21 cellular contexts compared by ENCODE assay signal in genomic region chr2:173095356-173095755, GRCh38. TPM values are rescaled to one million over a fixed set of nuclear protein-coding genes. Genes with fewer than 3 reads are reported as not detected.
DNase-seq lines count a peak whose midpoint lies in the region; ATAC-seq, FAIRE-seq and TF ChIP-seq lines count a peak whose summit lies in the region.
"Had no signal": no experiment of that assay in that cellular context is flagged by ENCODE, and none has a peak within 500 bp of the region (broad histone marks: within the 10 kb centered on the region; RNA-seq: fewer than 3 reads in every experiment).

No MANE protein-coding gene starts in this region.

- no peak overlapping the region for H3K9ac ChIP-seq in skeletal muscle tissue (ENCODE audit: low read depth in 1 of 3, low read length in 3 of 3)

- TF ChIP-seq EP300 in gastroesophageal sphincter (IDR thresholded peaks at IDR 0.05): no peak

- peak overlapping the region; percentile 41; the same call in 1 of the 2 replicates for H3K27ac Mint-ChIP-seq in HFFc6
- H3K27ac Mint-ChIP-seq: CD4-positive, alpha-beta T cell; H9; IgD-negative memory B cell had no signal

- H3K4me1 ChIP-seq in Panc1 (ENCODE audit: control insufficient read depth, insufficient read depth, low read length): peaks cover 54% of the 10 kb centered on the region
- peaks cover 8 to 88% (median 27%) of the 10 kb centered on the region in 3 donors for H3K4me1 ChIP-seq in gastroesophageal sphincter
- H3K4me1 ChIP-seq in skeletal muscle tissue (ENCODE audit: control insufficient read depth in 3 of 3, insufficient read depth in 3 of 3, low read length in 3 of 3): peaks cover 14 to 26% (median 21%) of the 10 kb centered on the region in 3 donors
- H3K4me1 ChIP-seq in pancreas: peaks cover 0 to 8% (median 7%) of the 10 kb centered on the region in 3 donors

- in situ Hi-C loops in Panc1 (cut with HindIII; ENCODE audit: low pct_unique_long_range_greater_than_20kb, low sequenced_read_pairs): no loop called here

- FAIRE-seq in pancreas (lab: Jason Lieb, UNC): no peak
- FAIRE-seq: A204.1, D721Med, G401.6, GM12891, H1 had no signal

- peaks cover 32% of the 10 kb centered on the region for H3K36me3 Mint-ChIP-seq in HFFc6 (ENCODE audit: low read depth)

- H3K4me1 Mint-ChIP-seq in HFFc6 (ENCODE audit: low read depth): peaks cover 46% of the 10 kb centered on the region
- H3K4me1 Mint-ChIP-seq: IgD-negative memory B cell had no signal

- H3K27ac ChIP-seq in Panc1 (ENCODE audit: low read length) (peak overlapping the region; percentile 99), gastroesophageal sphincter (peak overlapping the region; percentile 26 to 63 (median 38)), skeletal muscle tissue (ENCODE audit: low read depth, low read length) (peak overlapping the region; percentile 46), pancreas (no peak overlapping the region)
- H3K27ac ChIP-seq: C4-2B, HL-60 had no signal

- no peaks in the 10 kb centered on the region for H3K9me3 ChIP-seq in Panc1 (ENCODE audit: control insufficient read depth, insufficient read depth, low read depth, low read length)
- no peaks in the 10 kb centered on the region for H3K9me3 ChIP-seq in gastroesophageal sphincter
- H3K9me3 ChIP-seq in skeletal muscle tissue (ENCODE audit: control insufficient read depth in 3 of 3, low read length in 3 of 3): no peaks in the 10 kb centered on the region
- H3K9me3 ChIP-seq in pancreas: no peaks in the 10 kb centered on the region
- H3K9me3 ChIP-seq: Caco-2 had no signal

- intact Hi-C loops in Panc1 (cut with micrococcal nuclease; ENCODE audit: unreplicated experiment) (no loop called here), pancreas (cut with DNase I) (no loop called here)

- TF ChIP-seq CTCF in HFFc6 (IDR thresholded peaks at IDR 0.05) (no peak), Panc1 (IDR thresholded peaks at IDR 0.05) (no peak), gastroesophageal sphincter (IDR thresholded peaks at IDR 0.05) (no peak), pancreas (IDR thresholded peaks at IDR 0.05) (no peak)

- no TSS peak for BruUV-seq in Panc1 (replicated peaks; lab: Mats Ljungman, UMichigan)

- 27 to 50% methylated on average over 1 of the region's 1 CpG for WGBS in gastroesophageal sphincter (ENCODE audit: low coverage in 1 of 2), 2 donors
- WGBS in pancreas, 2 donors: 94 to 97% methylated on average over 1 of the region's 1 CpG

- H3K4me3 ChIP-seq in Panc1 (ENCODE audit: low read depth in 2 of 2, low read length in 2 of 2) (no peak overlapping the region), gastroesophageal sphincter (no peak overlapping the region), skeletal muscle tissue (ENCODE audit: low read length in 3 of 3) (peak overlapping the region in 1 of 3 donors; percentile 21), pancreas (no peak overlapping the region)

- ATAC-seq in Panc1: no peak
- no peak for ATAC-seq in gastroesophageal sphincter
- ATAC-seq in pancreas: no peak

- no peaks in the 10 kb centered on the region for H3K27me3 Mint-ChIP-seq in HFFc6 (ENCODE audit: insufficient read depth)
- H3K27me3 Mint-ChIP-seq: CD4-positive, alpha-beta T cell; IgD-negative memory B cell had no signal

- H3K9me3 Mint-ChIP-seq in HFFc6: no peaks in the 10 kb centered on the region
- H3K9me3 Mint-ChIP-seq: CD4-positive, alpha-beta T cell; H9; IgD-negative memory B cell had no signal

- H3K4me3 Mint-ChIP-seq in HFFc6: no peak overlapping the region
- H3K4me3 Mint-ChIP-seq: CD4-positive, alpha-beta T cell; H9; IgD-negative memory B cell had no signal

- H3K36me3 ChIP-seq in Panc1 (ENCODE audit: control insufficient read depth, insufficient read depth, low read length) (peaks cover 25% of the 10 kb centered on the region; the same call in 1 of the 2 replicates), gastroesophageal sphincter (peaks cover 0 to 20% of the 10 kb centered on the region in 2 donors), skeletal muscle tissue (ENCODE audit: control insufficient read depth in 3 of 3, insufficient read depth in 3 of 3, low read length in 3 of 3) (peaks cover 0 to 12% (median 10%) of the 10 kb centered on the region in 3 donors), pancreas (no peaks in the 10 kb centered on the region)

- no peaks in the 10 kb centered on the region for H3K27me3 ChIP-seq in Panc1 (ENCODE audit: control insufficient read depth, insufficient read depth, low read length)
- no peaks in the 10 kb centered on the region for H3K27me3 ChIP-seq in gastroesophageal sphincter
- no peaks in the 10 kb centered on the region for H3K27me3 ChIP-seq in skeletal muscle tissue (ENCODE audit: control insufficient read depth in 3 of 3, insufficient read depth in 3 of 3, low read length in 3 of 3)
- H3K27me3 ChIP-seq in pancreas: no peaks in the 10 kb centered on the region

- CTCF ChIA-PET in Panc1 (lab: Charles Lee): interaction anchor here (0.7 kb wide), 1 partner anchor 68 kb away, joined by 3 read pairs; no protein-coding TSS in a partner anchor

- no peak for TF ChIP-seq POLR2A in gastroesophageal sphincter (IDR thresholded peaks at IDR 0.05)

- POLR2A ChIA-PET in Panc1 (lab: Charles Lee): no interaction called here

- DNase-seq in HFFc6 (no peak), Panc1 (ENCODE audit: low read depth, low spot score) (no peak), NCI-H146 (lab: John Stamatoyannopoulos, UW) (no peak), NCI-H82 treated with DMSO at 0.1 percent for 48 hours (lab: John Stamatoyannopoulos, UW; ENCODE audit: unreplicated experiment) (no peak), pancreas (no peak), NCI-H2171 treated with DMSO at 0.1 percent for 48 hours (lab: John Stamatoyannopoulos, UW) (no peak)
- DNase-seq: ACHN; AML-193; Caco-2; CD4-positive, alpha-beta T cell; H9 had no signal

RNA-seq across cellular contexts. Expression of gene MAP3K20, which starts 19.7 kb away (rescaled TPM):
- 100 to 1,000 TPM; 126 to 150 (median 134) TPM for total RNA-seq in HFFc6 (2021; fragmentation: NEBNext Ultra II Directional; extraction: Animal tissue kit (Norgen Biotek cat#: 25700))
- total RNA-seq in Panc1 (2021; ENCODE audit: unreplicated experiment) (121 TPM), gastroesophageal sphincter (100 to 1,000 TPM; 318 to 496 (median 327) TPM), skeletal muscle tissue (52.7 TPM), pancreas (10 to 100 TPM in 2 of 6 donors, 1 to 10 TPM in 4; 6.6 to 23.7 (median 9.7) TPM)
- 60.5 TPM for polyA plus RNA-seq in Panc1 (2012; ENCODE audit: insufficient read length)
- 1 to 10 TPM; 4.1 to 4.4 TPM for polyA plus RNA-seq in pancreas

Comparison
In these comparisons a context has a peak if more than half of its experiments do, and no peak if none do; other contexts are left out.
1. H3K27ac ChIP-seq: peak in Panc1 (single experiment), gastroesophageal sphincter (4 of 4) and skeletal muscle tissue (single experiment); none in pancreas (0 of 4).